In genomic region chr11:20388096-20389055, GRCh38 we compare ENCODE assay signal across 8 cellular contexts. TPM values are rescaled to one million over a fixed set of nuclear protein-coding genes. Genes with fewer than 3 reads are reported as not detected.
A peak's percentile ranks its signal among the peaks of the same experiment; 100 is the strongest.
DNase-seq lines count a peak whose midpoint lies in the region; ATAC-seq, FAIRE-seq and TF ChIP-seq lines count a peak whose summit lies in the region.

No MANE protein-coding gene starts in this region.

- peak; percentile 38 for FAIRE-seq in GM18507 (lab: Jason Lieb, UNC)

- peak overlapping the region; percentile 87 to 93 (median 90) for H3K27ac ChIP-seq in Peyer's patch
- H3K27ac ChIP-seq in mesodermal cell (ENCODE audit: low read depth, low read length, severe bottlenecking) = peak overlapping the region; percentile 82
- peak overlapping the region; percentile 91 for H3K27ac ChIP-seq in vagina

- no peaks in the 10 kb centered on the region for H3K27me3 ChIP-seq in Peyer's patch
- no peaks in the 10 kb centered on the region for H3K27me3 ChIP-seq in vagina

- TF ChIP-seq CTCF in AG10803 (conservative IDR thresholded peaks at IDR 0.05; ENCODE audit: low read length) = no peak
- TF ChIP-seq CTCF in Peyer's patch (IDR thresholded peaks at IDR 0.05) = no peak
- TF ChIP-seq CTCF in choroid plexus epithelial cell (conservative IDR thresholded peaks at IDR 0.05; ENCODE audit: low read depth, low read length) = no peak
- TF ChIP-seq CTCF in vagina (IDR thresholded peaks at IDR 0.05) = no peak

- DNase-seq in AG10803 (ENCODE audit: low read depth) (peak; percentile 25), GM18507 (ENCODE audit: extremely low spot score, insufficient read length, low read depth) (no peak), Peyer's patch (no peak), choroid plexus epithelial cell (ENCODE audit: low read depth) (no peak), vagina (ENCODE audit: extremely low spot score in 2 of 2) (no peak), NCI-H1930 (lab: John Stamatoyannopoulos, UW) (no peak)

- TF ChIP-seq POLR2A in Peyer's patch (IDR thresholded peaks at IDR 0.05) = no peak
- no peak for TF ChIP-seq POLR2A in vagina (IDR thresholded peaks at IDR 0.05)

- H3K36me3 ChIP-seq in Peyer's patch = peaks cover 0 to 12% (median 0%) of the 10 kb centered on the region in 3 donors
- H3K36me3 ChIP-seq in mesodermal cell (ENCODE audit: control insufficient read depth, insufficient read depth, low read length) = peaks cover 17% of the 10 kb centered on the region
- no peaks in the 10 kb centered on the region for H3K36me3 ChIP-seq in vagina

- intact Hi-C loops in vagina (cut with DNase I) = no loop called here

- 6 to 16% methylated on average over 15 to 18 of the region's 25 CpGs for WGBS in mesodermal cell (ENCODE audit: insufficient coverage in 2 of 2), 2 experiments

- ATAC-seq in HG03060 (IDR thresholded peaks at IDR 0.05; ENCODE audit: low read depth, unreplicated experiment) = peak; percentile 6

- H3K4me3 ChIP-seq in AG10803 (ENCODE audit: low read length) (peak overlapping the region; percentile 95), Peyer's patch (peak overlapping the region; percentile 64 to 99 (median 88)), choroid plexus epithelial cell (ENCODE audit: low read depth, low read length) (peak overlapping the region; percentile 99), mesodermal cell (ENCODE audit: extremely low read depth, insufficient read depth, low read length, poor library complexity, severe bottlenecking) (peak overlapping the region; percentile 70), vagina (peak overlapping the region; percentile 82 to 89)

- H3K9me3 ChIP-seq in Peyer's patch (no peaks in the 10 kb centered on the region), mesodermal cell (ENCODE audit: control insufficient read depth, low read length) (no peaks in the 10 kb centered on the region), vagina (no peaks in the 10 kb centered on the region)

- peaks cover 0 to 8% (median 2%) of the 10 kb centered on the region in 4 donors for H3K4me1 ChIP-seq in Peyer's patch
- no peaks in the 10 kb centered on the region for H3K4me1 ChIP-seq in mesodermal cell (ENCODE audit: control insufficient read depth, insufficient read depth, low read length, poor library complexity, severe bottlenecking)
- peaks cover 19% of the 10 kb centered on the region for H3K4me1 ChIP-seq in vagina

RNA-seq across cellular contexts. Expression of gene PRMT3, which starts 0.9 kb away (rescaled TPM):
- 10 to 100 TPM; 10.5 to 42.1 (median 16.2) TPM for total RNA-seq in Peyer's patch
- polyA plus RNA-seq in mesodermal cell (2013, experiment 1 of 2) = 16.3 TPM
- polyA plus RNA-seq in mesodermal cell (2013, experiment 2 of 2) = 14.8 TPM
- total RNA-seq in vagina = 17.7 TPM

RNA-seq across cellular contexts. Expression of gene HTATIP2, which starts 24.9 kb away (rescaled TPM):
- total RNA-seq in Peyer's patch (100 to 1,000 TPM in 3 of 4 donors, 10 to 100 TPM in 1; 89.1 to 280 (median 118) TPM), vagina (35.1 TPM)
- polyA plus RNA-seq in mesodermal cell (2013, experiment 1 of 2) = 16.6 TPM
- 13.7 TPM for polyA plus RNA-seq in mesodermal cell (2013, experiment 2 of 2)
